In the genomic region with DNA sequence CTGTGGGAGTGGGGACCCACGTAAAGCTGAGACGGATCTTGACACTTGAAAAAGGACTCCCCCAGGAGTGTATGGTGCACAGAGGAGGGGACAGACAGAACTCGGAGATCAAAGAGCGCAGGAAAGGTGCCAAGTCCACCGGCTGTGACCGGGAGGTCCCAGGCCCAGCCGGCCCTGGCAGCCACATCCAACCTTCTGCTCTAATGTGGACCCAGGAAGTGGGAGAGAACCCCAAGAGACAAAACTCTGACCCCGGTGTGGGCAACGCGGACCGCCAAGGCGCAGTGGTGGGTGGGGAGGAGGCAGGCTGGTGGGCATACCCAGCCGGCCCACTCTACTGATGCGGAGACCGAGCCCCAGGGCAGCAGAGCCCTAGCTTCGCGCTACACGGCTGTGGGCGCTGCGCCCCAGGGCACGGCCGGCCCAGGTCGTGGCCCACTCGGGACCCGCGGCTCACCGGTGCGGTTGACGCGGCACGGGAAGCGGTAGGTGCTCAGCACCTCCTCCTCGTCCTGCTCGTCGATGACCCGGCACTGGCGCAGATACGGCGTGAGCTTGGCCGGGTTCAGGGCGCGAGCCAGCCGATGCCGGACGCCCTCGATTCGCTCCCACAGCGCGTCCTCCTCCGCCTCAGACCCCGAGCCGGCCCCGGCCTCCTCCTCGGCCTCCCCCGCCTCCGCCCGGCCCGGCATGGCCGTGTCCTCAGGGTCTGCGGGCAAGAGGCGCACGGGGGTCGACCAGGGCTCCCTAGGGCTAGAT, we compare ENCODE assay signal across 8 cellular contexts. TPM values are rescaled to one million over a fixed set of nuclear protein-coding genes. Genes with fewer than 3 reads are reported as not detected.
DNase-seq lines count a peak whose midpoint lies in the region; ATAC-seq and TF ChIP-seq lines count a peak whose summit lies in the region.

No MANE protein-coding gene starts in this region.

- no peaks in the 10 kb centered on the region for H3K9me3 Mint-ChIP-seq in natural killer cell

- peak overlapping the region; percentile 83 for H3K4me3 Mint-ChIP-seq in natural killer cell

- H3K36me3 ChIP-seq in endocrine pancreas (ENCODE audit: control insufficient read depth, insufficient read depth, low read length), result no peaks in the 10 kb centered on the region

- TF ChIP-seq POLR2A in NB4 (IDR thresholded peaks at IDR 0.05; ENCODE audit: extremely low read depth, insufficient read length), result no peak

- no peaks in the 10 kb centered on the region for H3K9me3 ChIP-seq in endocrine pancreas (ENCODE audit: control insufficient read depth, low read length)

- H3K27me3 ChIP-seq in endocrine pancreas (ENCODE audit: control insufficient read depth, insufficient read depth, low read length), result no peaks in the 10 kb centered on the region

- peak overlapping the region; percentile 49 for H3K4me3 ChIP-seq in AG09309 (ENCODE audit: control insufficient read depth, low read depth, low read length)
- no peak overlapping the region for H3K4me3 ChIP-seq in NB4 (ENCODE audit: low read depth, low read length)
- no peak overlapping the region for H3K4me3 ChIP-seq in endocrine pancreas (ENCODE audit: control insufficient read depth, insufficient read depth, low read length)

- in situ Hi-C loops in G401 (cut with HindIII; ENCODE audit: low sequenced_read_pairs), result no loop called here

- no peak overlapping the region for H3K27ac Mint-ChIP-seq in natural killer cell

- no peak for TF ChIP-seq CTCF in AG09309 (IDR thresholded peaks at IDR 0.05; ENCODE audit: control insufficient read depth, insufficient read depth, low read depth, low read length, missing control alignments)
- TF ChIP-seq CTCF in NB4 (IDR thresholded peaks at IDR 0.05; ENCODE audit: low read depth, low read length), result no peak
- TF ChIP-seq CTCF in natural killer cell (IDR thresholded peaks at IDR 0.05), result no peak

- peaks cover 25 to 27% of the 10 kb centered on the region in 2 donors for H3K27me3 Mint-ChIP-seq in natural killer cell (ENCODE audit: low read depth in 2 of 2)

- H3K36me3 Mint-ChIP-seq in natural killer cell, result peaks cover 7% of the 10 kb centered on the region

- peaks cover 0 to 6% of the 10 kb centered on the region in 2 donors for H3K4me1 Mint-ChIP-seq in natural killer cell

- H3K4me1 ChIP-seq in endocrine pancreas (ENCODE audit: control insufficient read depth, insufficient read depth, low read length), result no peaks in the 10 kb centered on the region

- DNase-seq in AG09309 (ENCODE audit: low read depth) (no peak), NB4 (ENCODE audit: low read depth) (peak; percentile 42), natural killer cell (no peak), LoVo (ENCODE audit: low spot score) (no peak), G401 (ENCODE audit: low spot score) (no peak)

- ATAC-seq in natural killer cell, result peak in 1 of 3 donors; percentile 35
- no peak for ATAC-seq in GM21367 (IDR thresholded peaks at IDR 0.05; ENCODE audit: unreplicated experiment)
- ATAC-seq in GM21529 (IDR thresholded peaks at IDR 0.05; ENCODE audit: unreplicated experiment), result no peak

- intact Hi-C loops in natural killer cell (cut with micrococcal nuclease), result no loop called here

- peak overlapping the region; percentile 30 for H3K9ac ChIP-seq in endocrine pancreas (ENCODE audit: control insufficient read depth, insufficient read depth, low read length)

RNA-seq across cellular contexts. Expression of a gene that starts 0.5 kb away (rescaled TPM):
- under 1 TPM; 0.09 to 0.16 (median 0.10) TPM for total RNA-seq in natural killer cell
- 18.3 and 26.0 TPM in 2 replicates for total RNA-seq in G401 (2014; rRNA removed; shearing (Covaris generic))

RNA-seq across cellular contexts. Expression of a gene that starts 32.5 kb away (rescaled TPM):
- total RNA-seq in natural killer cell, result 100 to 1,000 TPM in 2 of 3 donors, 10 to 100 TPM in 1; 75.3 to 111 (median 110) TPM
- 3.3 and 10.6 TPM in 2 replicates for total RNA-seq in G401 (2014; rRNA removed; shearing (Covaris generic))

RNA-seq across cellular contexts. Expression of a gene that starts 41.6 kb away (rescaled TPM):
- total RNA-seq in natural killer cell, result under 1 TPM in 2 of 3 donors, not detected in 1; 0.27 to 0.78 TPM
- 25.2 and 32.6 TPM in 2 replicates for total RNA-seq in G401 (2014; rRNA removed; shearing (Covaris generic))

Comparison
In these comparisons a context has a peak if more than half of its experiments do, and no peak if none do; other contexts are left out.
1. RNA of a gene that starts 0.5 kb away (total RNA-seq): 18.3 to 26.0 TPM in G401; 0.09 to 0.16 TPM in natural killer cell; every median in the first group is over 10 times any median in the second.
2. RNA of a gene that starts 41.6 kb away (total RNA-seq): 25.2 to 32.6 TPM in G401; 0.27 to 0.78 TPM in natural killer cell; every median in the first group is over 10 times any median in the second.